1 cellular context compared by ENCODE assay signal in the genomic region with DNA sequence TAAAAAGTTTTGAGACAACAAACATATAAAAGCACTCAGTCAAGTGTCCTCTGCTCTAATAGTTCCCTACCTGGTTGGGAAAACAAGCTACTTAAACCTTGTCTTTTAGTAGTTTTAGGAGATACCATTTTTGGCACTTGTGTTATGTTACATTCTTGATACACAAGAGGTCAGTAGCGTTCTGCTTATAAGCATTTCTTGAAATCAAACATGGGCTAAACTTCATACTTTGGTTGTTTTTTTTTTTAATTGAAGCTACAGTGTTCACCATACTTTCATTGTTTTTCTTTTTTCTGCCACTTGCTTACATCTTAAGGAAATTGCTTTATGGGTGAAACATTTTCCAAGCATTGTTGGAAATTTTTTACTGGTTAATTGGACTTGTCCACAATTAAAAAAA.
TF ChIP-seq lines count a peak whose summit lies in the region.

No MANE protein-coding gene starts in this region.

TF ChIP-seq in GM12878, 131 proteins besides CTCF, POLR2A, EP300 and RAD21:
- TF ChIP-seq HDAC6 (IDR thresholded peaks at IDR 0.05; ENCODE audit: unreplicated experiment) = no peak
- TF ChIP-seq ZNF384 (IDR thresholded peaks at IDR 0.05; ENCODE audit: borderline replicate concordance, low read depth, low read length) = 0 out of 2 replicates have a peak, but pooled peaks have one; percentile 25
- TF ChIP-seq, protein P1, sequence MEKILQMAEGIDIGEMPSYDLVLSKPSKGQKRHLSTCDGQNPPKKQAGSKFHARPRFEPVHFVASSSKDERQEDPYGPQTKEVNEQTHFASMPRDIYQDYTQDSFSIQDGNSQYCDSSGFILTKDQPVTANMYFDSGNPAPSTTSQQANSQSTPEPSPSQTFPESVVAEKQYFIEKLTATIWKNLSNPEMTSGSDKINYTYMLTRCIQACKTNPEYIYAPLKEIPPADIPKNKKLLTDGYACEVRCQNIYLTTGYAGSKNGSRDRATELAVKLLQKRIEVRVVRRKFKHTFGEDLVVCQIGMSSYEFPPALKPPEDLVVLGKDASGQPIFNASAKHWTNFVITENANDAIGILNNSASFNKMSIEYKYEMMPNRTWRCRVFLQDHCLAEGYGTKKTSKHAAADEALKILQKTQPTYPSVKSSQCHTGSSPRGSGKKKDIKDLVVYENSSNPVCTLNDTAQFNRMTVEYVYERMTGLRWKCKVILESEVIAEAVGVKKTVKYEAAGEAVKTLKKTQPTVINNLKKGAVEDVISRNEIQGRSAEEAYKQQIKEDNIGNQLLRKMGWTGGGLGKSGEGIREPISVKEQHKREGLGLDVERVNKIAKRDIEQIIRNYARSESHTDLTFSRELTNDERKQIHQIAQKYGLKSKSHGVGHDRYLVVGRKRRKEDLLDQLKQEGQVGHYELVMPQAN (conservative IDR thresholded peaks at IDR 0.05) = no peak
- no peak for TF ChIP-seq RBBP5 (conservative IDR thresholded peaks at IDR 0.05)
- TF ChIP-seq SUPT20H (IDR thresholded peaks at IDR 0.05; ENCODE audit: borderline replicate concordance, control insufficient read depth, low read depth, low read length) = no peak
- TF ChIP-seq BHLHE40 (IDR thresholded peaks at IDR 0.05; ENCODE audit: borderline replicate concordance in 1 of 2, low read depth in 2 of 2, low read length in 1 of 2) = no peak
- peak; percentile 37; the same call in 1 of the 2 replicates for TF ChIP-seq SMC3 (IDR thresholded peaks at IDR 0.05; ENCODE audit: borderline replicate concordance, low read length)
- TF ChIP-seq RFX5 (IDR thresholded peaks at IDR 0.05; ENCODE audit: low read depth, low read length) = no peak
